In the genomic region with DNA sequence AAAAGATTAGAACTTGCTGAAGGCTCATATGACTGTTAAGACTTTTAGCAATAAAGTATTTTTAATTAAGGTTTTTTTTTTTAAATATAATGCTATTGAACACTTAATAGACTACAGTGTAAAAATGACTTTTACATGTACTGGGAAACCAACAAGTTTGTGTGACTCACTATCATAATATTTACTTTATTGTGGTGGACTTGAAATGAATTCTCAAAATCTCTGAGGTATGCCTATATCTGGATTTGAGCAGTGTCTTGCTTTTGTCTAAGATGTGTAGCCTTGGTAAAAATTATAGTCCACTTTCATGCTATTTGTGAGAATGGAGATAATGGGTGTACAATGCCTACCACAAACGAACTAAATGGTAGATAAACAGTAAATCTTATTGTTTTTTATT, we compare ENCODE assay signal across 19 cellular contexts. TPM values are rescaled to one million over a fixed set of nuclear protein-coding genes. Genes with fewer than 3 reads are reported as not detected.
DNase-seq lines count a peak whose midpoint lies in the region; ATAC-seq lines count a peak whose summit lies in the region.
"Had no signal": no experiment of that assay in that cellular context is flagged by ENCODE, and none has a peak within 500 bp of the region (broad histone marks: within the 10 kb centered on the region; RNA-seq: fewer than 3 reads in every experiment).

No MANE protein-coding gene starts in this region.

- DNase-seq in DMS53 (lab: John Stamatoyannopoulos, UW) (peak; percentile 61), NCI-H226 (peak; percentile 34), dedifferentiated amniotic fluid mesenchymal stem cell (ENCODE audit: extremely low spot score) (peak; percentile 37), myocyte (ENCODE audit: low read depth) (peak; percentile 15), NOMO-1 treated with dmso at 0.1 percent for 144 hours (lab: John Stamatoyannopoulos, UW; ENCODE audit: unreplicated experiment) (no peak), DMS153 (lab: John Stamatoyannopoulos, UW) (no peak), foreskin melanocyte (no peak)
- DNase-seq: activated CD8-positive, alpha-beta memory T cell treated with anti-CD3 and anti-CD28 coated beads, Interleukin-2, amount 10 ng/mL, durations not matched to agents 7 days and 5 days; activated effector memory CD4-positive, alpha-beta T cell treated with anti-CD3 and anti-CD28 coated beads, Interleukin-2, amount 50 U/mL, for 16 hours; BE2C; effector memory CD4-positive, alpha-beta T cell; immature natural killer cell; mesendoderm; NCI-H2081 treated with DMSO at 0.1 percent for 48 hours; NCI-H748 treated with DMSO at 0.1 percent for 48 hours; stimulated activated CD4-positive, alpha-beta T cell treated with anti-CD3 and anti-CD28 coated beads, Interleukin-2, amount 100 ng/mL, for 24 hours; SW 1271 had no signal

- ATAC-seq in HG03159 (IDR thresholded peaks at IDR 0.05; ENCODE audit: unreplicated experiment) = no peak
- ATAC-seq: activated CD8-positive, alpha-beta memory T cell treated with anti-CD3 and anti-CD28 coated beads, Interleukin-2, amount 10 ng/mL, durations not matched to agents 7 days and 5 days; GM23338 had no signal

RNA-seq across cellular contexts. Expression of a gene that starts 33.9 kb away (rescaled TPM):
- total RNA-seq in myocyte = 17.1 and 70.5 TPM in 2 replicates
- 16.6 TPM for polyA plus RNA-seq in myocyte (2012)
- total RNA-seq: activated CD8-positive, alpha-beta memory T cell treated with anti-CD3 and anti-CD28 coated beads, Interleukin-2, amount 10 ng/mL, durations not matched to agents 7 days and 5 days had no signal
- polyA plus RNA-seq: immature natural killer cell had no signal

Comparison
In these comparisons a context has a peak if more than half of its experiments do, and no peak if none do; other contexts are left out.
1. DNase-seq: peak in DMS53 (single experiment), NCI-H226 (single experiment), dedifferentiated amniotic fluid mesenchymal stem cell (single experiment) and myocyte (single experiment); none in NOMO-1 treated with dmso at 0.1 percent for 144 hours (single experiment), DMS153 (single experiment) and foreskin melanocyte (single experiment).